In the genomic region with DNA sequence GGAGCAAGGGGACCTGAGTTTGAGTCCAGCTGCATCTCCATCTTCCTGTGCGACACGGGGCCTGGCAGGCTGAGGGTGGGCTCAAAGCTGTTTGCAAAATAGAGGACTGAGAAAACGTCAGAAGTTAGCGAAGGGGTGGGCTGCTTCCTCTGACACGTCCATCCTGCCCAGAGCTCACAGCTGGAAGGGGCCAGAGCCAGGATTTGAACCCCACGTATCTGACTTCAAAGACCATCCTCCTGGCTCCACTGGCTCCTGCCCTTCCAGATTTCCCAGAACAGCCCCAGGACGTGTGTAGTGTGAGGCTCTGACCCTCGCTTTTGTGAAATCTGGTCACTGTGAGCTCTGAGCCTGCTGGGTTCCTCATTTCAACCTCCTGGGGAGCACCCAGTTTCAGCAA, we compare ENCODE assay signal across 13 cellular contexts. TPM values are rescaled to one million over a fixed set of nuclear protein-coding genes. Genes with fewer than 3 reads are reported as not detected.
DNase-seq lines count a peak whose midpoint lies in the region; ATAC-seq and TF ChIP-seq lines count a peak whose summit lies in the region.
"Had no signal": no experiment of that assay in that cellular context is flagged by ENCODE, and none has a peak within 500 bp of the region (broad histone marks: within the 10 kb centered on the region; RNA-seq: fewer than 3 reads in every experiment).

No MANE protein-coding gene starts in this region.

- 84 to 87% methylated on average over 6 to 8 of the region's 8 CpGs for WGBS in testis, 2 donors

- no peaks in the 10 kb centered on the region for H3K36me3 Mint-ChIP-seq in activated naive CD8-positive, alpha-beta T cell treated with anti-CD3 and anti-CD28 coated beads, Interleukin-2, amount 10 ng/mL, durations not matched to agents 7 days and 5 days
- H3K36me3 Mint-ChIP-seq in activated naive CD8-positive, alpha-beta T cell treated with anti-CD3 and anti-CD28 coated beads for 36 hours = peaks cover 23% of the 10 kb centered on the region
- peaks cover 2% of the 10 kb centered on the region for H3K36me3 Mint-ChIP-seq in T-helper 17 cell (ENCODE audit: low read depth)
- H3K36me3 Mint-ChIP-seq in type B pancreatic cell = no peaks in the 10 kb centered on the region
- H3K36me3 Mint-ChIP-seq: brain; natural killer cell treated with Interleukin-12 subunit alpha and Interleukin-12 subunit beta and Interleukin-15 and Interleukin-18, amount 100 ng/mL, for 72 hours had no signal

- H3K9me3 ChIP-seq in T-helper 17 cell (ENCODE audit: control insufficient read depth, low read length, poor library complexity, severe bottlenecking) = no peaks in the 10 kb centered on the region
- peaks cover 4% of the 10 kb centered on the region; the same call in 1 of the 2 replicates for H3K9me3 ChIP-seq in iPS-20b (ENCODE audit: insufficient read depth, low read depth, low read length)
- H3K9me3 ChIP-seq in testis = no peaks in the 10 kb centered on the region

- peak overlapping the region; percentile 55; the same call in 1 of the 2 replicates for H3K4me3 ChIP-seq in iPS-20b (ENCODE audit: low read length)
- no peak overlapping the region for H3K4me3 ChIP-seq in testis
- H3K4me3 ChIP-seq: tibial nerve had no signal

- no peaks in the 10 kb centered on the region for H3K36me3 ChIP-seq in iPS-20b (ENCODE audit: insufficient read depth, low read depth, low read length)
- H3K36me3 ChIP-seq in testis (ENCODE audit: low read depth, missing control alignments) = no peaks in the 10 kb centered on the region

- H3K9ac ChIP-seq in iPS-20b (ENCODE audit: low read depth, low read length) = peak overlapping the region; percentile 30; the same call in 1 of the 2 replicates

- no peak for TF ChIP-seq POLR2A in testis (IDR thresholded peaks at IDR 0.05)

- H3K4me3 Mint-ChIP-seq in activated naive CD8-positive, alpha-beta T cell treated with anti-CD3 and anti-CD28 coated beads, Interleukin-2, amount 10 ng/mL, durations not matched to agents 7 days and 5 days = no peak overlapping the region
- H3K4me3 Mint-ChIP-seq in activated naive CD8-positive, alpha-beta T cell treated with anti-CD3 and anti-CD28 coated beads for 36 hours = no peak overlapping the region
- no peak overlapping the region for H3K4me3 Mint-ChIP-seq in T-helper 17 cell
- no peak overlapping the region for H3K4me3 Mint-ChIP-seq in type B pancreatic cell
- H3K4me3 Mint-ChIP-seq: natural killer cell treated with Interleukin-12 subunit alpha and Interleukin-12 subunit beta and Interleukin-15 and Interleukin-18, amount 100 ng/mL, for 72 hours had no signal

- no peaks in the 10 kb centered on the region for H3K27me3 Mint-ChIP-seq in activated naive CD8-positive, alpha-beta T cell treated with anti-CD3 and anti-CD28 coated beads, Interleukin-2, amount 10 ng/mL, durations not matched to agents 7 days and 5 days
- no peaks in the 10 kb centered on the region for H3K27me3 Mint-ChIP-seq in activated naive CD8-positive, alpha-beta T cell treated with anti-CD3 and anti-CD28 coated beads for 36 hours
- no peaks in the 10 kb centered on the region for H3K27me3 Mint-ChIP-seq in T-helper 17 cell
- H3K27me3 Mint-ChIP-seq in type B pancreatic cell = no peaks in the 10 kb centered on the region

- H3K9me3 Mint-ChIP-seq in activated naive CD8-positive, alpha-beta T cell treated with anti-CD3 and anti-CD28 coated beads, Interleukin-2, amount 10 ng/mL, durations not matched to agents 7 days and 5 days = no peaks in the 10 kb centered on the region
- H3K9me3 Mint-ChIP-seq in activated naive CD8-positive, alpha-beta T cell treated with anti-CD3 and anti-CD28 coated beads for 36 hours = peaks cover 2% of the 10 kb centered on the region
- peaks cover 8% of the 10 kb centered on the region for H3K9me3 Mint-ChIP-seq in type B pancreatic cell
- H3K9me3 Mint-ChIP-seq: natural killer cell treated with Interleukin-12 subunit alpha and Interleukin-12 subunit beta and Interleukin-15 and Interleukin-18, amount 100 ng/mL, for 72 hours had no signal

- H3K4me1 ChIP-seq in iPS-20b (ENCODE audit: insufficient read depth, low read length) = no peaks in the 10 kb centered on the region; the same call in 1 of the 2 replicates
- H3K4me1 ChIP-seq in testis = no peaks in the 10 kb centered on the region

- peaks cover 10% of the 10 kb centered on the region for H3K4me1 Mint-ChIP-seq in activated naive CD8-positive, alpha-beta T cell treated with anti-CD3 and anti-CD28 coated beads, Interleukin-2, amount 10 ng/mL, durations not matched to agents 7 days and 5 days
- peaks cover 27% of the 10 kb centered on the region for H3K4me1 Mint-ChIP-seq in activated naive CD8-positive, alpha-beta T cell treated with anti-CD3 and anti-CD28 coated beads for 36 hours
- H3K4me1 Mint-ChIP-seq in T-helper 17 cell = peaks cover 32% of the 10 kb centered on the region
- H3K4me1 Mint-ChIP-seq in type B pancreatic cell (ENCODE audit: unreplicated experiment) = peaks cover 31% of the 10 kb centered on the region

- peak; percentile 25 for DNase-seq in activated naive CD8-positive, alpha-beta T cell treated with anti-CD3 and anti-CD28 coated beads, Interleukin-2, amount 10 ng/mL, durations not matched to agents 7 days and 5 days
- DNase-seq in activated naive CD8-positive, alpha-beta T cell treated with anti-CD3 and anti-CD28 coated beads for 36 hours = no peak
- DNase-seq in T-helper 17 cell = peak in 2 of 3 donors; percentile 0 to 4
- DNase-seq in testis = peak; percentile 11
- DNase-seq in cerebellar nuclear complex (lab: John Stamatoyannopoulos, UW) = no peak
- no peak for DNase-seq in type B pancreatic cell (ENCODE audit: extremely low spot score, unreplicated experiment)
- DNase-seq in RKO (ENCODE audit: low spot score) = no peak
- DNase-seq: DMS153, NCI-H510A had no signal

- no peak for TF ChIP-seq CTCF in testis (IDR thresholded peaks at IDR 0.05)
- TF ChIP-seq CTCF in type B pancreatic cell (conservative IDR thresholded peaks at IDR 0.05) = no peak

- intact Hi-C loops in testis (cut with DNase I; ENCODE audit: low total_unique reads) = loop anchor here (5.0 to 10.0 kb wide), 2 partner anchors 103 to 291 kb away; a partner anchor contains a TSS

- POLR2A ChIA-PET in activated naive CD8-positive, alpha-beta T cell treated with anti-CD3 and anti-CD28 coated beads, Interleukin-2, amount 10 ng/mL, durations not matched to agents 7 days and 5 days (lab: Charles Lee) = no interaction called here

- H3K27ac ChIP-seq in iPS-20b (ENCODE audit: low read length) (no peak overlapping the region), testis (no peak overlapping the region)

- H3K27me3 ChIP-seq in iPS-20b (ENCODE audit: insufficient read depth, low read length) = peaks cover 9% of the 10 kb centered on the region
- no peaks in the 10 kb centered on the region for H3K27me3 ChIP-seq in testis
- H3K27me3 ChIP-seq: tibial nerve had no signal

- no peak overlapping the region for H3K27ac Mint-ChIP-seq in activated naive CD8-positive, alpha-beta T cell treated with anti-CD3 and anti-CD28 coated beads, Interleukin-2, amount 10 ng/mL, durations not matched to agents 7 days and 5 days
- no peak overlapping the region for H3K27ac Mint-ChIP-seq in activated naive CD8-positive, alpha-beta T cell treated with anti-CD3 and anti-CD28 coated beads for 36 hours
- H3K27ac Mint-ChIP-seq in T-helper 17 cell = no peak overlapping the region
- no peak overlapping the region for H3K27ac Mint-ChIP-seq in type B pancreatic cell
- H3K27ac Mint-ChIP-seq: natural killer cell treated with Interleukin-12 subunit alpha and Interleukin-12 subunit beta and Interleukin-15 and Interleukin-18, amount 100 ng/mL, for 72 hours had no signal

- ATAC-seq in activated naive CD8-positive, alpha-beta T cell treated with anti-CD3 and anti-CD28 coated beads, Interleukin-2, amount 10 ng/mL, durations not matched to agents 7 days and 5 days (ENCODE audit: low read depth) = no peak
- ATAC-seq in T-helper 17 cell = no peak

RNA-seq across cellular contexts. Expression of a gene that starts 56.3 kb away (rescaled TPM):
- total RNA-seq in activated naive CD8-positive, alpha-beta T cell treated with anti-CD3 and anti-CD28 coated beads, Interleukin-2, amount 10 ng/mL, durations not matched to agents 7 days and 5 days = 10 to 100 TPM; 71.9 to 80.2 TPM
- 100 to 1,000 TPM; 339 to 343 TPM for total RNA-seq in activated naive CD8-positive, alpha-beta T cell treated with anti-CD3 and anti-CD28 coated beads for 36 hours
- 100 to 1,000 TPM; 112 to 146 TPM for total RNA-seq in T-helper 17 cell
- 10 to 100 TPM in 1 of 2 donors, 1 to 10 TPM in 1; 5.0 to 13.0 TPM for total RNA-seq in testis
- 13.7 TPM for polyA plus RNA-seq in testis (ENCODE audit: insufficient read depth, low read depth, low replicate concordance)
- 80.3 and 82.1 TPM in 2 replicates for total RNA-seq in type B pancreatic cell (ENCODE audit: low replicate concordance)

Comparison
In these comparisons a context has a peak if more than half of its experiments do, and no peak if none do; other contexts are left out.
1. DNase-seq: peak in activated naive CD8-positive, alpha-beta T cell treated with anti-CD3 and anti-CD28 coated beads, Interleukin-2, amount 10 ng/mL, durations not matched to agents 7 days and 5 days (single experiment), T-helper 17 cell (2 of 3) and testis (single experiment); none in activated naive CD8-positive, alpha-beta T cell treated with anti-CD3 and anti-CD28 coated beads for 36 hours (single experiment), cerebellar nuclear complex (0 of 2), type B pancreatic cell (single experiment) and RKO (single experiment).